6 cellular contexts compared by ENCODE assay signal in genomic region chr19:2150794-2151338, GRCh38.
DNase-seq lines count a peak whose midpoint lies in the region; ATAC-seq and TF ChIP-seq lines count a peak whose summit lies in the region.

No MANE protein-coding gene starts in this region.

- no peaks in the 10 kb centered on the region for H3K27me3 ChIP-seq in neuron (ENCODE audit: insufficient read depth, low read length)

- H3K4me3 ChIP-seq in cardiac fibroblast (replicated peaks in 1 of 2; ENCODE audit: low read depth in 2 of 2, low read length in 2 of 2) (peak overlapping the region; percentile 95), neuron (ENCODE audit: low read length) (peak overlapping the region; percentile 95)

- H3K9me3 ChIP-seq in neuron (ENCODE audit: low read length), result no peaks in the 10 kb centered on the region

- ATAC-seq in GM18511 (IDR thresholded peaks at IDR 0.05; ENCODE audit: unreplicated experiment), result peak; percentile 22
- ATAC-seq in HG03442 (IDR thresholded peaks at IDR 0.05; ENCODE audit: unreplicated experiment), result peak; percentile 16

- peaks cover 13% of the 10 kb centered on the region for H3K36me3 ChIP-seq in neuron (ENCODE audit: insufficient read depth, low read length)

- H2AFZ ChIP-seq in neuron (ENCODE audit: low read depth, low read length), result no peak overlapping the region

- TF ChIP-seq CTCF in cardiac fibroblast (IDR thresholded peaks at IDR 0.05; ENCODE audit: low read depth, low read length), result no peak

- DNase-seq in cardiac fibroblast (ENCODE audit: low read depth in 2 of 2) (no peak), hippocampal formation (lab: John Stamatoyannopoulos, UW) (no peak), GOT3 (lab: John Stamatoyannopoulos, UW) (no peak)

- H3K4me1 ChIP-seq in neuron (ENCODE audit: insufficient read depth, low read length), result peaks cover 33% of the 10 kb centered on the region
